ENCODE assay signal across 8 cellular contexts in the genomic region with DNA sequence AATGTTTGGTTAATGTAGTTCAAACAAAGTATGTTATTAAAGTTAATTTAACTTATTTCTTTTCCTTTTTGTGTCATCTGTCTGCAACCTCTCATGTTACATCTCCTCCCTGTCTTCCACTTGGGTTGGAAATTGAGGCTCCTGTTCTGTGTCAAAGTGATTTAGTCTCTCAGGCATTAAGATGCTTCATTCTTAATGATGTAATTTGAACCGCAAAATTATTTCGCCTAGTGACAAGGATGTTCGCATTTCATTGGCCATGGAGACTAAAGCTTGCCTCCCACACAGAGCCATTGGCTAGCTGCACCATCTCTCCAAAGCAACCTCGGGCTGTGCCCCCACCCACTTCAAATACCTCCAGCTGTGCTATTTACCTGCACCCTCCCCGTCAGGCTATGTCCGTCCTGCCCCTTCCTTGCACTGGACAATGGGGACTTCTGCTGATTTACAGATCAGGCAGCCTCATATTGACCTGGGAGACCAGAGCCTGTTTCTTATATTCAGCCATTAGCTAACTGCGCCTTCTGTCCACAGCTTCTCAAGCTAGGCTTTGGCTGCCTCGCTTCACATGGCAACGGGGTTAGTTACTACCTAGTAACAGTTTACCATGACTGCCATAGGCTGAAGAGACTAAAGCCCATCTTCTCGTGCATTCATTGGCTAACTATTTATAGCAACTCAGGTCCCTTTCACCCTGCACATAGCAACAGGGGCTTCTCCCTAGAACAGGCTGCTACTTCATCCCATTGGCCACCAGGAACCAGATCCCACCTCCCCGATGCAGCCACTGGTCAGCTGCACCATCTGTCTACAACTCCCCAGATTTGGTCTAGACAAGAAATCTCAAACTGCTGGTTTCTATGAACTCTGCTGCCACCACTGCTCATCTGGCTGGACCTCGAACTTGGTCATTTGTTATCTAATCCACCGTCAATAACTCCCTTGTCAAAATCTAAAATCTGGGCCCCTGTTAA. TPM values are rescaled to one million over a fixed set of nuclear protein-coding genes. Genes with fewer than 3 reads are reported as not detected.
DNase-seq lines count a peak whose midpoint lies in the region; ATAC-seq and TF ChIP-seq lines count a peak whose summit lies in the region.

No MANE protein-coding gene starts in this region.

- DNase-seq in G401 (ENCODE audit: low spot score): peak; percentile 98
- DNase-seq in HPDE6-E6E7 (ENCODE audit: extremely low spot score): peak; percentile 47
- DNase-seq in breast epithelium (ENCODE audit: low spot score in 2 of 2): peak in 1 of 2 donors; percentile 73
- peak; percentile 74 for DNase-seq in iPS DF 4.7 (ENCODE audit: extremely low read depth, low spot score)
- DNase-seq in pulmonary artery endothelial cell (ENCODE audit: low read depth, low spot score): peak; percentile 86
- no peak for DNase-seq in stimulated activated CD4-positive, alpha-beta T cell treated with anti-CD3 and anti-CD28 coated beads, Interleukin-4, amount 100 ng/mL, for 1 hour

- no peaks in the 10 kb centered on the region for H3K9me3 ChIP-seq in OCI-LY3 (ENCODE audit: insufficient read depth, low read length)
- H3K9me3 ChIP-seq in breast epithelium: no peaks in the 10 kb centered on the region

- H3K79me2 ChIP-seq in OCI-LY3 (ENCODE audit: low read length): no peaks in the 10 kb centered on the region

- in situ Hi-C loops in G401 (cut with HindIII; ENCODE audit: low sequenced_read_pairs): no loop called here

- H3K36me3 ChIP-seq in OCI-LY3 (replicated peaks; ENCODE audit: low read depth, low read length) (no peaks in the 10 kb centered on the region), breast epithelium (no peaks in the 10 kb centered on the region)

- no peak for TF ChIP-seq POLR2A in breast epithelium (IDR thresholded peaks at IDR 0.05)

- peak; percentile 25; the same call in 1 of the 2 replicates for TF ChIP-seq CTCF in OCI-LY3 (IDR thresholded peaks at IDR 0.05; ENCODE audit: low read depth, low read length)
- no peak for TF ChIP-seq CTCF in breast epithelium (IDR thresholded peaks at IDR 0.05)

- peak overlapping the region; percentile 60 for H3K27ac ChIP-seq in OCI-LY3 (ENCODE audit: low read length)
- H3K27ac ChIP-seq in breast epithelium: peak overlapping the region; percentile 75 to 76

- H3K4me3 ChIP-seq in OCI-LY3 (ENCODE audit: low read length): peak overlapping the region; percentile 87
- peak overlapping the region; percentile 25 to 47 (median 38) for H3K4me3 ChIP-seq in breast epithelium

- H3K9ac ChIP-seq in OCI-LY3 (ENCODE audit: low read length): no peak overlapping the region

- H3K4me1 ChIP-seq in OCI-LY3 (ENCODE audit: low read length) (peaks cover 11% of the 10 kb centered on the region), breast epithelium (no peaks in the 10 kb centered on the region)

- peak overlapping the region; percentile 98 for H2AFZ ChIP-seq in OCI-LY3 (ENCODE audit: low read depth, low read length)

- no peaks in the 10 kb centered on the region for H4K20me1 ChIP-seq in OCI-LY3 (ENCODE audit: insufficient read depth, low read length)

- no peaks in the 10 kb centered on the region for H3K27me3 ChIP-seq in OCI-LY3 (ENCODE audit: low read depth, low read length)
- no peaks in the 10 kb centered on the region for H3K27me3 ChIP-seq in breast epithelium

- peak overlapping the region; percentile 94 for H3K4me2 ChIP-seq in OCI-LY3 (ENCODE audit: low read length)

- intact Hi-C loops in breast epithelium (cut with DNase I; ENCODE audit: low total_unique reads): loop anchor here (10.0 kb wide), 1 partner anchor 157 kb away; no protein-coding TSS in a partner anchor

- ATAC-seq in GM21447 (IDR thresholded peaks at IDR 0.05; ENCODE audit: unreplicated experiment): peak; percentile 90

RNA-seq across cellular contexts. Expression of gene ZNF157, which starts 8.6 kb away (rescaled TPM):
- total RNA-seq in G401 (2014; rRNA removed; shearing (Covaris generic)): 0.25 and 0.44 TPM in 2 replicates
- total RNA-seq in breast epithelium (under 1 TPM in 2 of 3 donors, not detected in 1; 0.29 to 0.33 TPM), pulmonary artery endothelial cell (not detected in 2 replicates)
